Comparison of ENCODE assay signal across 16 cellular contexts in the genomic region with DNA sequence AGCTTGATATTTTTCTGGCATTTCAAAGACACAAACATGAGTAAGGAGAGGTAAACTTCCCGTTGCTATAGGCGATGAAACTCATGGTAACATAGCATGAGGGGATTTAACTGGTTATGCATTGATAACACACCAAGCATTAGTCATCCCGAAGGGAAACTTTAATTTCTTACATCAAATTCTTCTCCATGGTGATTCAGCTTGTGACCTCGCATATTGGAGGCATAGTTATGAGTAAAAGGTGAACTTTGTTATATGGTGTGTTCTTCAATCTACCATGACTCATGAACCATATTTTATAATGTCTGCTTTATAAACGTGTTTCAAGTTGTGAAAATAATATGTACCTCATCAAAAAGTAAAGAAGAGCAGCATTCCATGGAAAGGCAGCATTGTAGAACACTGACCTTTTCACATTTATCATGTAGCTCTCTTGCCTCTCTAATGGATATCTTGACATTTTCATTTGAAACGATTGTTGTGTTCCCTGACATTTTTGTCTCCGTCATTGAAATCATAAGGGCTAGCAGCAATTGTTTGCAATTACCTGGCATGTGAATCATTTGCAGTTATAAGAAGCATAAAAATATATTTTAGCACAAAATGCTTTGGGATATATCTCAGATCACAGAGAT.
DNase-seq lines count a peak whose midpoint lies in the region; ATAC-seq and TF ChIP-seq lines count a peak whose summit lies in the region.
"Had no signal": no experiment of that assay in that cellular context is flagged by ENCODE, and none has a peak within 500 bp of the region (broad histone marks: within the 10 kb centered on the region; RNA-seq: fewer than 3 reads in every experiment).

No MANE protein-coding gene starts in this region.

- H3K9me3 ChIP-seq in PC-9 (ENCODE audit: insufficient read depth, low read depth): no peaks in the 10 kb centered on the region
- no peaks in the 10 kb centered on the region for H3K9me3 ChIP-seq in heart right ventricle
- H3K9me3 ChIP-seq: testis had no signal

- H3K4me2 ChIP-seq in PC-9: peak overlapping the region; percentile 15

- no TSS peak for BruUV-seq in PC-9 (replicated peaks; lab: Mats Ljungman, UMichigan)

- no peak for ATAC-seq in heart right ventricle

- no peaks in the 10 kb centered on the region for H3K36me3 ChIP-seq in PC-9 (ENCODE audit: low read depth)
- no peaks in the 10 kb centered on the region for H3K36me3 ChIP-seq in kidney epithelial cell (ENCODE audit: control insufficient read depth, insufficient read depth, low read length)
- H3K36me3 ChIP-seq in H7 (replicated peaks; ENCODE audit: control insufficient read depth, insufficient read depth, low read length): no peaks in the 10 kb centered on the region
- no peaks in the 10 kb centered on the region for H3K36me3 ChIP-seq in heart right ventricle

- no peaks in the 10 kb centered on the region for H3K27me3 ChIP-seq in PC-9 (ENCODE audit: insufficient read depth, low read depth)
- no peaks in the 10 kb centered on the region for H3K27me3 ChIP-seq in kidney epithelial cell (ENCODE audit: control insufficient read depth, insufficient read depth, low read length)
- no peaks in the 10 kb centered on the region for H3K27me3 ChIP-seq in H7 (ENCODE audit: control insufficient read depth, insufficient read depth, low read length)
- no peaks in the 10 kb centered on the region for H3K27me3 ChIP-seq in heart right ventricle
- H3K27me3 ChIP-seq: testis had no signal

- peak overlapping the region; percentile 52; the same call in 1 of the 2 replicates for H2AFZ ChIP-seq in PC-9

- intact Hi-C loops in PC-9 (cut with micrococcal nuclease; ENCODE audit: unreplicated experiment): no loop called here
- intact Hi-C loops in heart right ventricle (cut with DNase I): no loop called here

- no peaks in the 10 kb centered on the region for H3K79me2 ChIP-seq in PC-9 (ENCODE audit: low read depth)

- H3K4me1 ChIP-seq in PC-9 (replicated peaks; ENCODE audit: insufficient read depth) (peaks cover 14% of the 10 kb centered on the region; the same call in 1 of the 2 replicates), heart right ventricle (no peaks in the 10 kb centered on the region)
- H3K4me1 ChIP-seq: testis had no signal

- H3K9me2 ChIP-seq in PC-9 (ENCODE audit: insufficient read depth): no peaks in the 10 kb centered on the region

- CTCF ChIA-PET in PC-9 (lab: Charles Lee): no interaction called here

- TF ChIP-seq CTCF in PC-9 (conservative IDR thresholded peaks at IDR 0.05): no peak
- no peak for TF ChIP-seq CTCF in cardiac fibroblast (IDR thresholded peaks at IDR 0.05; ENCODE audit: low read depth, low read length)
- no peak for TF ChIP-seq CTCF in kidney epithelial cell (IDR thresholded peaks at IDR 0.05; ENCODE audit: insufficient read depth, low read length, poor library complexity, severe bottlenecking)
- no peak for TF ChIP-seq CTCF in GM20000 (IDR thresholded peaks at IDR 0.05; ENCODE audit: extremely low read depth, missing control alignments)
- no peak for TF ChIP-seq CTCF in heart right ventricle (IDR thresholded peaks at IDR 0.05)

- 65 to 76% methylated on average over 7 of the region's 7 CpGs for WGBS in heart right ventricle, 2 donors

- peak; percentile 72 for DNase-seq in Daoy (ENCODE audit: low read depth)
- peak in 1 of 2 experiments; percentile 66 for DNase-seq in PC-9
- peak; percentile 14 to 18 for DNase-seq in cardiac fibroblast (ENCODE audit: low read depth in 2 of 2)
- DNase-seq in kidney epithelial cell (ENCODE audit: low read depth): peak; percentile 28
- no peak for DNase-seq in H7
- no peak for DNase-seq in GM20000 (ENCODE audit: low spot score)
- DNase-seq in heart right ventricle: no peak
- DNase-seq in NCI-H526 treated with DMSO at 0.1 percent for 48 hours (lab: John Stamatoyannopoulos, UW): no peak
- DNase-seq: activated naive CD4-positive, alpha-beta T cell; caudate nucleus; DMS153; hippocampal formation; MM.1S; NCI-H2029 treated with DMSO at 0.1 percent for 48 hours; NK-92 treated with Interleukin-12 subunit alpha and Interleukin-12 subunit beta, amount 100 ng/mL, for 24 hours; testis had no signal

- no peaks in the 10 kb centered on the region for H3F3A ChIP-seq in PC-9 (ENCODE audit: insufficient read depth, low read depth)

- H4K20me1 ChIP-seq in PC-9 (ENCODE audit: insufficient read depth): no peaks in the 10 kb centered on the region

- H3K27ac ChIP-seq in PC-9 (peak overlapping the region; percentile 36; the same call in 1 of the 2 replicates), heart right ventricle (no peak overlapping the region)
- H3K27ac ChIP-seq: testis had no signal

- POLR2A ChIA-PET in PC-9 (lab: Charles Lee; ENCODE audit: unreplicated experiment): interaction anchor here (0.6 kb wide), 1 partner anchor 1185 kb away, joined by 19 read pairs; no protein-coding TSS in a partner anchor

- H3K4me3 ChIP-seq in PC-9: no peak overlapping the region
- no peak overlapping the region for H3K4me3 ChIP-seq in cardiac fibroblast (replicated peaks in 1 of 2; ENCODE audit: low read depth in 2 of 2, low read length in 2 of 2)
- H3K4me3 ChIP-seq in kidney epithelial cell (ENCODE audit: low read depth, low read length): no peak overlapping the region
- no peak overlapping the region for H3K4me3 ChIP-seq in H7 (ENCODE audit: insufficient read depth, low read depth, low read length)
- no peak overlapping the region for H3K4me3 ChIP-seq in heart right ventricle
- H3K4me3 ChIP-seq: testis had no signal

Comparison
In these comparisons a context has a peak if more than half of its experiments do, and no peak if none do; other contexts are left out.
1. DNase-seq: peak in Daoy (single experiment), cardiac fibroblast (2 of 2) and kidney epithelial cell (single experiment); none in H7 (single experiment), GM20000 (single experiment), heart right ventricle (0 of 2) and NCI-H526 treated with DMSO at 0.1 percent for 48 hours (single experiment).